ENCODE assay signal across 28 cellular contexts in the genomic region with DNA sequence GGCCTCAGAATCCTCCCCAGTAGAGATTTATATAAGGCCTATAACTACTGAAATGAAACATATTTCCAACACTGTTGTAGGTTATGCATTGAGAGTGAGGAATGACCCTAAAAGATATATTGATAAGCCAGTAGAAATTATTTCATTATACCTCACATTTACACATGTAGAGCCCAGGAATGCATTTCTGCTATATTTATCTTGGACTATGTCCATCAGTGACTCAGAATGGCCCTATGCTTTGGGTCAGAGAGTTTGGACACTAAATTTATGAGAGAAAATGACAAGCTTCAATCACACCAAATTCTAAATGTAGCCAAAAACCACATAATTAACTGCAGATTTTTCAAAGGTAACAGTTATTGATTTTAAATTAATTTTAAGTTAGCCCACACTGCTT.
DNase-seq lines count a peak whose midpoint lies in the region; ATAC-seq and TF ChIP-seq lines count a peak whose summit lies in the region.
"Had no signal": no experiment of that assay in that cellular context is flagged by ENCODE, and none has a peak within 500 bp of the region (broad histone marks: within the 10 kb centered on the region; RNA-seq: fewer than 3 reads in every experiment).

No MANE protein-coding gene starts in this region.

- H3K27ac ChIP-seq in right atrium auricular region, result no peak overlapping the region
- H3K27ac ChIP-seq: brain microvascular endothelial cell, colonic mucosa, heart right ventricle, prostate gland, uterus had no signal

- no peak for TF ChIP-seq CTCF in right atrium auricular region (IDR thresholded peaks at IDR 0.05)
- no peak for TF ChIP-seq CTCF in omental fat pad (IDR thresholded peaks at IDR 0.05)

- no peaks in the 10 kb centered on the region for H3K27me3 Mint-ChIP-seq in natural killer cell treated with Interleukin-12 subunit alpha and Interleukin-12 subunit beta and Interleukin-15 and Interleukin-18, amount 100 ng/mL, for 72 hours
- H3K27me3 Mint-ChIP-seq: activated B cell treated with CpG ODN at 0.5 μM for 24 hours; activated CD8-positive, alpha-beta memory T cell treated with anti-CD3 and anti-CD28 coated beads, Interleukin-2, amount 10 ng/mL, durations not matched to agents 7 days and 5 days; activated naive CD8-positive, alpha-beta T cell treated with anti-CD3 and anti-CD28 coated beads, Interleukin-2, amount 50 U/mL, for 24 hours; stimulated activated naive CD8-positive, alpha-beta T cell treated with anti-CD3 and anti-CD28 coated beads, Interleukin-15, amount 100 ng/mL, for 72 hours had no signal

- H3K4me1 ChIP-seq in right atrium auricular region, result peaks cover 0 to 14% of the 10 kb centered on the region in 2 donors
- H3K4me1 ChIP-seq: colonic mucosa, prostate gland, uterus had no signal

- H3K4me1 Mint-ChIP-seq in natural killer cell treated with Interleukin-12 subunit alpha and Interleukin-12 subunit beta and Interleukin-15 and Interleukin-18, amount 100 ng/mL, for 72 hours (ENCODE audit: low read depth in 2 of 2), result no peaks in the 10 kb centered on the region
- H3K4me1 Mint-ChIP-seq: activated B cell treated with CpG ODN at 0.5 μM for 24 hours; activated CD8-positive, alpha-beta memory T cell treated with anti-CD3 and anti-CD28 coated beads, Interleukin-2, amount 10 ng/mL, durations not matched to agents 7 days and 5 days; activated naive CD8-positive, alpha-beta T cell treated with anti-CD3 and anti-CD28 coated beads, Interleukin-2, amount 50 U/mL, for 24 hours; naive B cell; stimulated activated naive CD8-positive, alpha-beta T cell treated with anti-CD3 and anti-CD28 coated beads, Interleukin-15, amount 100 ng/mL, for 72 hours had no signal

- H3K27ac Mint-ChIP-seq in natural killer cell treated with Interleukin-12 subunit alpha and Interleukin-12 subunit beta and Interleukin-15 and Interleukin-18, amount 100 ng/mL, for 72 hours, result no peak overlapping the region
- H3K27ac Mint-ChIP-seq: activated B cell treated with CpG ODN at 0.5 μM for 24 hours; activated CD8-positive, alpha-beta memory T cell treated with anti-CD3 and anti-CD28 coated beads, Interleukin-2, amount 10 ng/mL, durations not matched to agents 7 days and 5 days; activated naive CD8-positive, alpha-beta T cell treated with anti-CD3 and anti-CD28 coated beads, Interleukin-2, amount 50 U/mL, for 24 hours; stimulated activated naive CD8-positive, alpha-beta T cell treated with anti-CD3 and anti-CD28 coated beads, Interleukin-15, amount 100 ng/mL, for 72 hours had no signal

- no peaks in the 10 kb centered on the region for H3K36me3 Mint-ChIP-seq in natural killer cell treated with Interleukin-12 subunit alpha and Interleukin-12 subunit beta and Interleukin-15 and Interleukin-18, amount 100 ng/mL, for 72 hours
- H3K36me3 Mint-ChIP-seq: activated CD8-positive, alpha-beta memory T cell treated with anti-CD3 and anti-CD28 coated beads, Interleukin-2, amount 10 ng/mL, durations not matched to agents 7 days and 5 days; naive B cell had no signal

- no peak for DNase-seq in left ventricle myocardium superior
- DNase-seq in right atrium auricular region (ENCODE audit: low spot score), result no peak
- peak; percentile 35 for DNase-seq in RPMI7951 (ENCODE audit: low read depth)
- DNase-seq in glomerular visceral epithelial cell (ENCODE audit: extremely low spot score), result peak; percentile 8
- no peak for DNase-seq in omental fat pad (ENCODE audit: low spot score)
- no peak for DNase-seq in NCI-H510A treated with DMSO at 0.1 percent for 48 hours (lab: John Stamatoyannopoulos, UW)
- no peak for DNase-seq in natural killer cell treated with Interleukin-12 subunit alpha and Interleukin-12 subunit beta and Interleukin-15 and Interleukin-18, amount 100 ng/mL, for 72 hours (ENCODE audit: low spot score)
- DNase-seq: activated B cell treated with CpG ODN at 0.5 μM for 24 hours; activated CD8-positive, alpha-beta memory T cell treated with anti-CD3 and anti-CD28 coated beads, Interleukin-2, amount 10 ng/mL, durations not matched to agents 7 days and 5 days; activated naive CD8-positive, alpha-beta T cell treated with anti-CD3 and anti-CD28 coated beads, Interleukin-2, amount 50 U/mL, for 24 hours; activated T-cell treated with anti-CD3 and anti-CD28 coated beads, Interleukin-2, amount 50 U/mL, for 48 hours; brain microvascular endothelial cell; colonic mucosa; DMS79; effector CD8-positive, alpha-beta T cell; heart right ventricle; KBM-7; left colon; naive B cell; NCI-H1436 treated with DMSO at 0.1 percent for 48 hours; NCI-H2107; NCI-H446; SHP77 treated with DMSO at 0.1 percent for 48 hours; stimulated activated naive CD8-positive, alpha-beta T cell treated with anti-CD3 and anti-CD28 coated beads, Interleukin-15, amount 100 ng/mL, for 72 hours; uterus had no signal

- intact Hi-C loops in left ventricle myocardium superior (cut with micrococcal nuclease), result no loop called here

- H3K27me3 ChIP-seq in right atrium auricular region, result no peaks in the 10 kb centered on the region
- H3K27me3 ChIP-seq: brain microvascular endothelial cell, colonic mucosa, heart right ventricle, uterus had no signal

- ATAC-seq in left ventricle myocardium superior (peak; percentile 46), omental fat pad (ENCODE audit: low FRiP score) (no peak), HG03565 (IDR thresholded peaks at IDR 0.05; ENCODE audit: unreplicated experiment) (no peak)
- no peak for ATAC-seq in natural killer cell treated with Interleukin-12 subunit alpha and Interleukin-12 subunit beta and Interleukin-15 and Interleukin-18, amount 100 ng/mL, for 72 hours
- ATAC-seq: activated CD8-positive, alpha-beta memory T cell treated with anti-CD3 and anti-CD28 coated beads, Interleukin-2, amount 10 ng/mL, durations not matched to agents 7 days and 5 days; activated naive CD8-positive, alpha-beta T cell treated with anti-CD3 and anti-CD28 coated beads, Interleukin-2, amount 50 U/mL, for 24 hours; HCT116; left colon; stimulated activated naive CD8-positive, alpha-beta T cell treated with anti-CD3 and anti-CD28 coated beads, Interleukin-15, amount 100 ng/mL, for 72 hours had no signal

- H3K9me3 Mint-ChIP-seq in natural killer cell treated with Interleukin-12 subunit alpha and Interleukin-12 subunit beta and Interleukin-15 and Interleukin-18, amount 100 ng/mL, for 72 hours, result peaks cover 10% of the 10 kb centered on the region
- H3K9me3 Mint-ChIP-seq: activated B cell treated with CpG ODN at 0.5 μM for 24 hours had no signal

- no peaks in the 10 kb centered on the region for H3K9me3 ChIP-seq in right atrium auricular region
- H3K9me3 ChIP-seq: colonic mucosa, heart right ventricle, prostate gland, uterus had no signal

- H3K4me3 ChIP-seq in right atrium auricular region, result no peak overlapping the region
- H3K4me3 ChIP-seq: colonic mucosa, heart right ventricle, prostate gland, uterus had no signal

- H3K36me3 ChIP-seq in right atrium auricular region, result no peaks in the 10 kb centered on the region
- H3K36me3 ChIP-seq: brain microvascular endothelial cell, colonic mucosa, heart right ventricle, prostate gland, uterus had no signal

- H3K4me3 Mint-ChIP-seq in natural killer cell treated with Interleukin-12 subunit alpha and Interleukin-12 subunit beta and Interleukin-15 and Interleukin-18, amount 100 ng/mL, for 72 hours, result no peak overlapping the region
- H3K4me3 Mint-ChIP-seq: activated B cell treated with CpG ODN at 0.5 μM for 24 hours; activated CD8-positive, alpha-beta memory T cell treated with anti-CD3 and anti-CD28 coated beads, Interleukin-2, amount 10 ng/mL, durations not matched to agents 7 days and 5 days; activated naive CD8-positive, alpha-beta T cell treated with anti-CD3 and anti-CD28 coated beads, Interleukin-2, amount 50 U/mL, for 24 hours; naive B cell; stimulated activated naive CD8-positive, alpha-beta T cell treated with anti-CD3 and anti-CD28 coated beads, Interleukin-15, amount 100 ng/mL, for 72 hours had no signal

Comparison
In these comparisons a context has a peak if more than half of its experiments do, and no peak if none do; other contexts are left out.
1. DNase-seq: peak in RPMI7951 (single experiment) and glomerular visceral epithelial cell (single experiment); none in left ventricle myocardium superior (single experiment), right atrium auricular region (single experiment), omental fat pad (single experiment), NCI-H510A treated with DMSO at 0.1 percent for 48 hours (single experiment) and natural killer cell treated with Interleukin-12 subunit alpha and Interleukin-12 subunit beta and Interleukin-15 and Interleukin-18, amount 100 ng/mL, for 72 hours (single experiment).